Comparison of ENCODE assay signal across 10 cellular contexts in the genomic region with DNA sequence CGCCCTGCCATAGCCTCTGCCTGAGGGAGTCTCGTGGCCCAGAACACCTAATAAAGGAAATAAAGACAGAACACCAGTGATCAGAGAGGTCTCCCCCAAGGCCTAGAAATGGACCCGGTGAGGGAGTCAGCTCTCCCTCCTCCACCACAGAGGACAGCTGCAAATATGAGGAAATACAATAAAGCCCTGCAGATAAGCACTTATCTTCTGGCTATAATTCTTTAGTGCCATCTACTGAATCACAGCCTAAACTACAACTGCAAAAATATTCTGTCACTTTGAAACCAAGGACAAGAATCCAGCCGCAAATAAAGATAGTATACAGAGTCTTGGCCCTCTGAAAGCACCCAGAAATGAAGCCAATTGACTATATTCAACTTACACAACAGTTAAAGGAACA. TPM values are rescaled to one million over a fixed set of nuclear protein-coding genes. Genes with fewer than 3 reads are reported as not detected.
DNase-seq lines count a peak whose midpoint lies in the region; ATAC-seq, FAIRE-seq and TF ChIP-seq lines count a peak whose summit lies in the region.
"Had no signal": no experiment of that assay in that cellular context is flagged by ENCODE, and none has a peak within 500 bp of the region (broad histone marks: within the 10 kb centered on the region; RNA-seq: fewer than 3 reads in every experiment).

No MANE protein-coding gene starts in this region.

- no peaks in the 10 kb centered on the region for H3K4me1 ChIP-seq in OCI-LY1 (ENCODE audit: insufficient read depth, low read length, severe bottlenecking)
- H3K4me1 ChIP-seq in endothelial cell of umbilical vein (ENCODE audit: control insufficient read depth, extremely low read depth, insufficient read depth, low read length): no peaks in the 10 kb centered on the region
- no peaks in the 10 kb centered on the region for H3K4me1 ChIP-seq in effector memory CD4-positive, alpha-beta T cell (ENCODE audit: control insufficient read depth, insufficient read depth, low read length, poor library complexity, severe bottlenecking)

- CTCF ChIA-PET in endothelial cell of umbilical vein (lab: Charles Lee): interaction anchor here (0.7 to 4.4 kb wide), 12 partner anchors 8 to 553 kb away, joined by 3 to 41 read pairs (median 4); no protein-coding TSS in a partner anchor
- CTCF ChIA-PET in activated CD8-positive, alpha-beta T cell treated with anti-CD3 and anti-CD28 coated beads, Interleukin-2, amount 10 ng/mL, durations not matched to agents 7 days and 5 days (lab: Charles Lee): interaction anchor here (0.7 to 2.1 kb wide), 3 partner anchors 102 to 323 kb away, joined by 3 to 7 read pairs (median 3); no protein-coding TSS in a partner anchor

- no peaks in the 10 kb centered on the region for H3K27me3 ChIP-seq in H7 (ENCODE audit: control insufficient read depth, insufficient read depth, low read length)
- H3K27me3 ChIP-seq in OCI-LY1 (ENCODE audit: insufficient read depth, low read length): no peaks in the 10 kb centered on the region
- H3K27me3 ChIP-seq in endothelial cell of umbilical vein (ENCODE audit: control insufficient read depth in 2 of 2, insufficient read depth in 2 of 2, low read length in 2 of 2): no peaks in the 10 kb centered on the region
- H3K27me3 ChIP-seq in effector memory CD4-positive, alpha-beta T cell (replicated peaks; ENCODE audit: control insufficient read depth, insufficient read depth, low read length, poor library complexity, severe bottlenecking): no peaks in the 10 kb centered on the region

- H3K9me3 Mint-ChIP-seq in natural killer cell treated with Interleukin-12 subunit alpha and Interleukin-12 subunit beta and Interleukin-15 and Interleukin-18, amount 100 ng/mL, for 72 hours: no peaks in the 10 kb centered on the region
- peaks cover 3% of the 10 kb centered on the region for H3K9me3 Mint-ChIP-seq in activated CD8-positive, alpha-beta T cell treated with anti-CD3 and anti-CD28 coated beads, Interleukin-2, amount 10 ng/mL, durations not matched to agents 7 days and 5 days (ENCODE audit: insufficient read depth)

- H3K27ac Mint-ChIP-seq in natural killer cell treated with Interleukin-12 subunit alpha and Interleukin-12 subunit beta and Interleukin-15 and Interleukin-18, amount 100 ng/mL, for 72 hours: no peak overlapping the region
- no peak overlapping the region for H3K27ac Mint-ChIP-seq in activated CD8-positive, alpha-beta T cell treated with anti-CD3 and anti-CD28 coated beads, Interleukin-2, amount 10 ng/mL, durations not matched to agents 7 days and 5 days
- H3K27ac Mint-ChIP-seq: activated CD8-positive, alpha-beta memory T cell treated with anti-CD3 and anti-CD28 coated beads, Interleukin-2, amount 10 ng/mL, durations not matched to agents 7 days and 5 days; effector memory CD8-positive, alpha-beta T cell had no signal

- POLR2A ChIA-PET in endothelial cell of umbilical vein (lab: Charles Lee): no interaction called here
- POLR2A ChIA-PET in activated CD8-positive, alpha-beta T cell treated with anti-CD3 and anti-CD28 coated beads, Interleukin-2, amount 10 ng/mL, durations not matched to agents 7 days and 5 days (lab: Charles Lee): no interaction called here

- H3K27ac ChIP-seq in OCI-LY1 (ENCODE audit: low read depth, low read length, poor library complexity, severe bottlenecking) (no peak overlapping the region), endothelial cell of umbilical vein (ENCODE audit: insufficient read depth, low read depth, low read length) (no peak overlapping the region)
- no peak overlapping the region for H3K27ac ChIP-seq in effector memory CD4-positive, alpha-beta T cell (ENCODE audit: insufficient read depth, low read length, poor library complexity, severe bottlenecking)

- no peaks in the 10 kb centered on the region for H3F3A ChIP-seq in OCI-LY1 (ENCODE audit: insufficient read depth, low read length)

- BruUV-seq in endothelial cell of umbilical vein (replicated peaks; lab: Mats Ljungman, UMichigan): no TSS peak

- dilution Hi-C loops in endothelial cell of umbilical vein (cut with MboI; ENCODE audit: extremely low pct_ligation_motif_present, low sequenced_read_pairs): no loop called here

- H3K4me3 ChIP-seq in AG09309 (ENCODE audit: control insufficient read depth, low read depth, low read length) (no peak overlapping the region), H7 (ENCODE audit: insufficient read depth, low read depth, low read length) (no peak overlapping the region), OCI-LY1 (ENCODE audit: low read depth, low read length, poor library complexity, severe bottlenecking) (no peak overlapping the region), endothelial cell of umbilical vein (replicated peaks in 1 of 3; ENCODE audit: insufficient read depth in 1 of 3, low read depth in 1 of 3, low read length in 3 of 3) (no peak overlapping the region)
- H3K4me3 ChIP-seq in effector memory CD4-positive, alpha-beta T cell (ENCODE audit: insufficient read depth, low read depth, low read length, poor library complexity, severe bottlenecking): no peak overlapping the region

- H3K9me2 ChIP-seq in OCI-LY1 (ENCODE audit: low read depth, low read length): no peaks in the 10 kb centered on the region

- no peak overlapping the region for H3K4me3 Mint-ChIP-seq in natural killer cell treated with Interleukin-12 subunit alpha and Interleukin-12 subunit beta and Interleukin-15 and Interleukin-18, amount 100 ng/mL, for 72 hours
- no peak overlapping the region for H3K4me3 Mint-ChIP-seq in activated CD8-positive, alpha-beta T cell treated with anti-CD3 and anti-CD28 coated beads, Interleukin-2, amount 10 ng/mL, durations not matched to agents 7 days and 5 days
- H3K4me3 Mint-ChIP-seq: activated CD8-positive, alpha-beta memory T cell treated with anti-CD3 and anti-CD28 coated beads, Interleukin-2, amount 10 ng/mL, durations not matched to agents 7 days and 5 days; effector memory CD8-positive, alpha-beta T cell had no signal

- TF ChIP-seq CTCF in AG09309 (IDR thresholded peaks at IDR 0.05; ENCODE audit: control insufficient read depth, insufficient read depth, low read depth, low read length, missing control alignments) (peak; percentile 28), OCI-LY1 (IDR thresholded peaks at IDR 0.05; ENCODE audit: low read length) (peak; percentile 56), endothelial cell of umbilical vein (IDR thresholded peaks at IDR 0.05; ENCODE audit: extremely low read depth in 1 of 2, insufficient read depth in 1 of 2, low read depth in 1 of 2, low read length in 2 of 2) (peak; percentile 13 to 25)

- no peak overlapping the region for H3K4me2 ChIP-seq in OCI-LY1 (ENCODE audit: low read length)
- H3K4me2 ChIP-seq in endothelial cell of umbilical vein (ENCODE audit: insufficient read depth, low read length): no peak overlapping the region

- H3K27me3 Mint-ChIP-seq in natural killer cell treated with Interleukin-12 subunit alpha and Interleukin-12 subunit beta and Interleukin-15 and Interleukin-18, amount 100 ng/mL, for 72 hours: no peaks in the 10 kb centered on the region
- no peaks in the 10 kb centered on the region for H3K27me3 Mint-ChIP-seq in activated CD8-positive, alpha-beta T cell treated with anti-CD3 and anti-CD28 coated beads, Interleukin-2, amount 10 ng/mL, durations not matched to agents 7 days and 5 days (ENCODE audit: low read depth)

- no peak for ATAC-seq in natural killer cell treated with Interleukin-12 subunit alpha and Interleukin-12 subunit beta and Interleukin-15 and Interleukin-18, amount 100 ng/mL, for 72 hours
- ATAC-seq in activated CD8-positive, alpha-beta T cell treated with anti-CD3 and anti-CD28 coated beads, Interleukin-2, amount 10 ng/mL, durations not matched to agents 7 days and 5 days: no peak
- ATAC-seq: activated CD8-positive, alpha-beta memory T cell treated with anti-CD3 and anti-CD28 coated beads, Interleukin-2, amount 10 ng/mL, durations not matched to agents 7 days and 5 days; effector memory CD8-positive, alpha-beta T cell had no signal

- H3K36me3 ChIP-seq in H7 (replicated peaks; ENCODE audit: control insufficient read depth, insufficient read depth, low read length) (no peaks in the 10 kb centered on the region), OCI-LY1 (ENCODE audit: insufficient read depth, low read length) (no peaks in the 10 kb centered on the region), endothelial cell of umbilical vein (ENCODE audit: control insufficient read depth in 2 of 2, extremely low read depth in 1 of 2, insufficient read depth in 2 of 2, low read length in 2 of 2) (no peaks in the 10 kb centered on the region)
- H3K36me3 ChIP-seq in effector memory CD4-positive, alpha-beta T cell (ENCODE audit: control insufficient read depth, insufficient read depth, low read length): no peaks in the 10 kb centered on the region

- H3K4me1 Mint-ChIP-seq in natural killer cell treated with Interleukin-12 subunit alpha and Interleukin-12 subunit beta and Interleukin-15 and Interleukin-18, amount 100 ng/mL, for 72 hours (ENCODE audit: low read depth in 2 of 2): no peaks in the 10 kb centered on the region
- H3K4me1 Mint-ChIP-seq in activated CD8-positive, alpha-beta T cell treated with anti-CD3 and anti-CD28 coated beads, Interleukin-2, amount 10 ng/mL, durations not matched to agents 7 days and 5 days (ENCODE audit: low read depth): no peaks in the 10 kb centered on the region
- H3K4me1 Mint-ChIP-seq: activated CD8-positive, alpha-beta memory T cell treated with anti-CD3 and anti-CD28 coated beads, Interleukin-2, amount 10 ng/mL, durations not matched to agents 7 days and 5 days had no signal

- H3K9ac ChIP-seq in OCI-LY1 (ENCODE audit: low read length) (no peak overlapping the region), endothelial cell of umbilical vein (replicated peaks; ENCODE audit: extremely low read depth, insufficient read depth, low read length) (no peak overlapping the region)

- FAIRE-seq in endothelial cell of umbilical vein (lab: Jason Lieb, UNC): no peak

- DNase-seq in AG09309 (ENCODE audit: low read depth) (no peak), H7 (peak; percentile 11), endothelial cell of umbilical vein (ENCODE audit: low read depth, low spot score) (peak; percentile 8)
- no peak for DNase-seq in stimulated activated CD4-positive, alpha-beta T cell treated with anti-CD3 and anti-CD28 coated beads, Interleukin-2, amount 100 ng/mL, for 24 hours
- no peak for DNase-seq in natural killer cell treated with Interleukin-12 subunit alpha and Interleukin-12 subunit beta and Interleukin-15 and Interleukin-18, amount 100 ng/mL, for 72 hours (ENCODE audit: low spot score)
- no peak for DNase-seq in effector memory CD4-positive, alpha-beta T cell
- DNase-seq in activated CD8-positive, alpha-beta T cell treated with anti-CD3 and anti-CD28 coated beads, Interleukin-2, amount 10 ng/mL, durations not matched to agents 7 days and 5 days: no peak
- DNase-seq: activated CD8-positive, alpha-beta memory T cell treated with anti-CD3 and anti-CD28 coated beads, Interleukin-2, amount 10 ng/mL, durations not matched to agents 7 days and 5 days; effector memory CD8-positive, alpha-beta T cell had no signal

- no peak for TF ChIP-seq POLR2A in endothelial cell of umbilical vein (IDR thresholded peaks at IDR 0.05; ENCODE audit: low read depth, low read length)

- no peak overlapping the region for H2AFZ ChIP-seq in OCI-LY1 (ENCODE audit: low read length)
- no peak overlapping the region for H2AFZ ChIP-seq in endothelial cell of umbilical vein (ENCODE audit: low read depth, low read length)

- H3K36me3 Mint-ChIP-seq in natural killer cell treated with Interleukin-12 subunit alpha and Interleukin-12 subunit beta and Interleukin-15 and Interleukin-18, amount 100 ng/mL, for 72 hours: peaks cover 5% of the 10 kb centered on the region
- no peaks in the 10 kb centered on the region for H3K36me3 Mint-ChIP-seq in activated CD8-positive, alpha-beta T cell treated with anti-CD3 and anti-CD28 coated beads, Interleukin-2, amount 10 ng/mL, durations not matched to agents 7 days and 5 days (ENCODE audit: low read depth)
- H3K36me3 Mint-ChIP-seq: activated CD8-positive, alpha-beta memory T cell treated with anti-CD3 and anti-CD28 coated beads, Interleukin-2, amount 10 ng/mL, durations not matched to agents 7 days and 5 days had no signal

- intact Hi-C loops in endothelial cell of umbilical vein (cut with micrococcal nuclease): loop anchor here (1.0 to 2.0 kb wide), 2 partner anchors 176 to 323 kb away; no protein-coding TSS in a partner anchor

- no peaks in the 10 kb centered on the region for H3K79me2 ChIP-seq in OCI-LY1 (ENCODE audit: insufficient read depth, low read length)
- no peaks in the 10 kb centered on the region for H3K79me2 ChIP-seq in endothelial cell of umbilical vein (ENCODE audit: control insufficient read depth, insufficient read depth, low read length)

- H4K20me1 ChIP-seq in OCI-LY1 (ENCODE audit: insufficient read depth, low read length) (no peaks in the 10 kb centered on the region), endothelial cell of umbilical vein (replicated peaks; ENCODE audit: control insufficient read depth, extremely low read depth, insufficient read depth, low read length) (no peaks in the 10 kb centered on the region)

- no peaks in the 10 kb centered on the region for H3K9me3 ChIP-seq in OCI-LY1 (ENCODE audit: low read length)
- no peaks in the 10 kb centered on the region for H3K9me3 ChIP-seq in endothelial cell of umbilical vein (replicated peaks; ENCODE audit: control insufficient read depth, insufficient read depth, low read length)
- no peaks in the 10 kb centered on the region for H3K9me3 ChIP-seq in effector memory CD4-positive, alpha-beta T cell (ENCODE audit: control insufficient read depth, low read length)

- no peaks in the 10 kb centered on the region for H3K9me1 ChIP-seq in endothelial cell of umbilical vein (replicated peaks; ENCODE audit: control insufficient read depth, extremely low read depth, insufficient read depth, low read length)

RNA-seq across cellular contexts. Expression of a gene that starts 42.4 kb away (rescaled TPM):
- total RNA-seq in H7 (2014; rRNA removed; shearing (Covaris generic)): 0.03 TPM in 1 of 2 replicates, not detected in the other
- total RNA-seq in endothelial cell of umbilical vein: not detected in 2 replicates
- not detected in 2 replicates for polyA plus RNA-seq in endothelial cell of umbilical vein
- not detected in 2 replicates for polyA plus RNA-seq in endothelial cell of umbilical vein (2011; cell fraction: cytosol; rRNA removed)
- not detected in 2 replicates for polyA plus RNA-seq in endothelial cell of umbilical vein (2011; cell fraction: nucleus; rRNA removed)
- not detected in 2 replicates for polyA plus RNA-seq in endothelial cell of umbilical vein (2012)
- polyA minus RNA-seq in endothelial cell of umbilical vein: not detected in 2 replicates
- polyA minus RNA-seq in endothelial cell of umbilical vein (2011; cell fraction: cytosol; rRNA and poly(A)+ RNA removed): not detected
- polyA minus RNA-seq in endothelial cell of umbilical vein (2011; cell fraction: nucleus; rRNA and poly(A)+ RNA removed): not detected in 2 replicates
- not detected for total RNA-seq in natural killer cell treated with Interleukin-12 subunit alpha and Interleukin-12 subunit beta and Interleukin-15 and Interleukin-18, amount 100 ng/mL, for 72 hours
- not detected for total RNA-seq in activated CD8-positive, alpha-beta T cell treated with anti-CD3 and anti-CD28 coated beads, Interleukin-2, amount 10 ng/mL, durations not matched to agents 7 days and 5 days
- total RNA-seq: activated CD8-positive, alpha-beta memory T cell treated with anti-CD3 and anti-CD28 coated beads, Interleukin-2, amount 10 ng/mL, durations not matched to agents 7 days and 5 days had no signal

Comparison
In these comparisons a context has a peak if more than half of its experiments do, and no peak if none do; other contexts are left out.
1. DNase-seq: peak in H7 (single experiment) and endothelial cell of umbilical vein (single experiment); none in AG09309 (single experiment), stimulated activated CD4-positive, alpha-beta T cell treated with anti-CD3 and anti-CD28 coated beads, Interleukin-2, amount 100 ng/mL, for 24 hours (0 of 2), natural killer cell treated with Interleukin-12 subunit alpha and Interleukin-12 subunit beta and Interleukin-15 and Interleukin-18, amount 100 ng/mL, for 72 hours (single experiment), effector memory CD4-positive, alpha-beta T cell (0 of 3) and activated CD8-positive, alpha-beta T cell treated with anti-CD3 and anti-CD28 coated beads, Interleukin-2, amount 10 ng/mL, durations not matched to agents 7 days and 5 days (single experiment).
2. Peak in every context shown above with its lines, with median percentiles within 50 percentile points of each other: CTCF ChIP-seq.